ENCODE assay signal across 9 cellular contexts in genomic region chr1:222653178-222653827, GRCh38. TPM values are rescaled to one million over a fixed set of nuclear protein-coding genes. Genes with fewer than 3 reads are reported as not detected.
DNase-seq lines count a peak whose midpoint lies in the region; ATAC-seq and TF ChIP-seq lines count a peak whose summit lies in the region.
"Had no signal": no experiment of that assay in that cellular context is flagged by ENCODE, and none has a peak within 500 bp of the region (broad histone marks: within the 10 kb centered on the region; RNA-seq: fewer than 3 reads in every experiment).

No MANE protein-coding gene starts in this region.

- peaks cover 77% of the 10 kb centered on the region for H3K36me3 Mint-ChIP-seq in activated naive CD4-positive, alpha-beta T cell treated with anti-CD3 and anti-CD28 coated beads, Interleukin-2, amount 10 ng/mL, durations not matched to agents 7 days and 5 days
- H3K36me3 Mint-ChIP-seq in MCF 10A (ENCODE audit: insufficient read depth, unreplicated experiment): peaks cover 94% of the 10 kb centered on the region

- POLR2A ChIA-PET in MCF 10A (lab: Yijun Ruan, JAX): interaction anchor here (0.5 to 3.5 kb wide), 7 partner anchors 8 to 188 kb away, joined by 3 to 19 read pairs (median 4); no protein-coding TSS in a partner anchor

- ATAC-seq in GM18499 (IDR thresholded peaks at IDR 0.05; ENCODE audit: insufficient read depth, unreplicated experiment) (peak; percentile 67), GM19467 (IDR thresholded peaks at IDR 0.05; ENCODE audit: unreplicated experiment) (peak; percentile 43), HG03139 (IDR thresholded peaks at IDR 0.05; ENCODE audit: unreplicated experiment) (peak; percentile 56), Right ventricle myocardium inferior (no peak)
- ATAC-seq: pancreas had no signal

- no peaks in the 10 kb centered on the region for H3K9me3 Mint-ChIP-seq in activated naive CD4-positive, alpha-beta T cell treated with anti-CD3 and anti-CD28 coated beads, Interleukin-2, amount 10 ng/mL, durations not matched to agents 7 days and 5 days
- no peaks in the 10 kb centered on the region for H3K9me3 Mint-ChIP-seq in MCF 10A (ENCODE audit: unreplicated experiment)

- peak overlapping the region; percentile 96 for H3K27ac Mint-ChIP-seq in activated naive CD4-positive, alpha-beta T cell treated with anti-CD3 and anti-CD28 coated beads, Interleukin-2, amount 10 ng/mL, durations not matched to agents 7 days and 5 days
- H3K27ac Mint-ChIP-seq in MCF 10A (ENCODE audit: low read depth, unreplicated experiment): no peak overlapping the region

- H3K27me3 Mint-ChIP-seq in activated naive CD4-positive, alpha-beta T cell treated with anti-CD3 and anti-CD28 coated beads, Interleukin-2, amount 10 ng/mL, durations not matched to agents 7 days and 5 days: no peaks in the 10 kb centered on the region
- H3K27me3 Mint-ChIP-seq in MCF 10A (ENCODE audit: insufficient read depth, unreplicated experiment): no peaks in the 10 kb centered on the region

- intact Hi-C loops in Right ventricle myocardium inferior (cut with DNase I) (no loop called here), MCF 10A (cut with micrococcal nuclease) (no loop called here)

- no peak for TF ChIP-seq CTCF in MCF 10A (IDR thresholded peaks at IDR 0.05; ENCODE audit: unreplicated experiment)

- peaks cover 70% of the 10 kb centered on the region for H3K4me1 Mint-ChIP-seq in activated naive CD4-positive, alpha-beta T cell treated with anti-CD3 and anti-CD28 coated beads, Interleukin-2, amount 10 ng/mL, durations not matched to agents 7 days and 5 days
- H3K4me1 Mint-ChIP-seq in MCF 10A (ENCODE audit: insufficient read depth, unreplicated experiment): no peaks in the 10 kb centered on the region

- DNase-seq in activated naive CD4-positive, alpha-beta T cell treated with anti-CD3 and anti-CD28 coated beads, Interleukin-2, amount 10 ng/mL, durations not matched to agents 7 days and 5 days: peak; percentile 41
- no peak for DNase-seq in Right ventricle myocardium inferior (ENCODE audit: missing footprints)
- DNase-seq in AG08395 (ENCODE audit: low spot score): no peak
- DNase-seq in MCF 10A (ENCODE audit: unreplicated experiment): no peak
- no peak for DNase-seq in NAMALWA (ENCODE audit: low spot score)
- DNase-seq: pancreas had no signal

- H3K4me3 Mint-ChIP-seq in activated naive CD4-positive, alpha-beta T cell treated with anti-CD3 and anti-CD28 coated beads, Interleukin-2, amount 10 ng/mL, durations not matched to agents 7 days and 5 days: peak overlapping the region; percentile 9
- H3K4me3 Mint-ChIP-seq in MCF 10A (ENCODE audit: unreplicated experiment): no peak overlapping the region

- BruUV-seq in MCF 10A (replicated peaks; lab: Mats Ljungman, UMichigan): no TSS peak

- CTCF ChIA-PET in activated naive CD4-positive, alpha-beta T cell treated with anti-CD3 and anti-CD28 coated beads, Interleukin-2, amount 10 ng/mL, durations not matched to agents 7 days and 5 days (lab: Charles Lee): interaction anchor here (1.1 to 1.5 kb wide), 4 partner anchors 11 to 79 kb away, joined by 3 to 5 read pairs (median 4); partner anchors contain the start of genes AIDA and BROX
- CTCF ChIA-PET in MCF 10A (lab: Yijun Ruan, JAX): interaction anchor here (0.8 to 1.5 kb wide), 7 partner anchors 9 to 198 kb away, joined by 3 to 6 read pairs (median 4); no protein-coding TSS in a partner anchor

RNA-seq across cellular contexts. Expression of gene MIA3, which starts 35.4 kb away (rescaled TPM):
- 45.9 TPM for total RNA-seq in Right ventricle myocardium inferior
- 166 and 203 TPM in 2 replicates for total RNA-seq in MCF 10A (2022)

RNA-seq across cellular contexts. Expression of gene AIDA, which starts 59.0 kb away (rescaled TPM):
- total RNA-seq in Right ventricle myocardium inferior (58.4 TPM), MCF 10A (2022) (129 and 133 TPM in 2 replicates)

RNA-seq across cellular contexts. Expression of gene BROX, which starts 59.1 kb away (rescaled TPM):
- total RNA-seq in Right ventricle myocardium inferior (32.0 TPM), MCF 10A (2022) (115 and 152 TPM in 2 replicates)
